In the genomic region with DNA sequence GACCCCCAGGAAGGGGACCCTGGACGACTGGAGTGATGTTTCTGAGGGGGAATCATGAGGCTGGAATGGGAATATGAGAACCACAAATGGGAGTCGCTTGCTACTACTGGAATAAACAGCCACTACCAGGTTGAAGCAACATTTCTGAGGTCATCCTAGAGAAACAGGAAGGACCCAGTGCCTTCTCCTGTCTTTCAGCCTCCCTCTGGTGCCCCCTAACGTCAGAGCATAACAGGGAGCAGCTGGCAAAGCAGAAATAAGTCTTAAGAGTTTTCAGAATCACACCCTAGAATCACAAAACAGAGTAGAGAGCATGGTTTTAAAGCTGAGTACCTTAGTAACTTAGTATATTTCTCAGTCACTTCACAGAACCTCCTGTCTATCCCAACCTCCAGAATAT, we compare ENCODE assay signal across 8 cellular contexts.
DNase-seq lines count a peak whose midpoint lies in the region; ATAC-seq, FAIRE-seq and TF ChIP-seq lines count a peak whose summit lies in the region.

No MANE protein-coding gene starts in this region.

- peak; percentile 79 for ATAC-seq in HG02610 (IDR thresholded peaks at IDR 0.05; ENCODE audit: unreplicated experiment)

- H3K4me3 ChIP-seq in endodermal cell (ENCODE audit: low read length) (no peak overlapping the region), small intestine (ENCODE audit: low read depth in 1 of 2, low read length in 2 of 2) (no peak overlapping the region)

- H3K36me3 ChIP-seq in endodermal cell (ENCODE audit: control insufficient read depth, insufficient read depth, low read length) = no peaks in the 10 kb centered on the region
- H3K36me3 ChIP-seq in small intestine (ENCODE audit: control insufficient read depth in 2 of 2, insufficient read depth in 2 of 2, low read length in 2 of 2) = no peaks in the 10 kb centered on the region

- H3K27ac ChIP-seq in endodermal cell (ENCODE audit: low read depth, low read length) = no peak overlapping the region
- no peak overlapping the region for H3K27ac ChIP-seq in small intestine (ENCODE audit: low read depth in 1 of 2, low read length in 1 of 2)

- WGBS in endodermal cell (ENCODE audit: insufficient coverage in 1 of 2, insufficient read length in 1 of 2), 2 experiments = 0 to 5% methylated on average over 1 to 3 of the region's 3 CpGs
- WGBS in small intestine, 3 donors = 0 to 4% (median 2%) methylated on average over 3 of the region's 3 CpGs

- H3K4me1 Mint-ChIP-seq in endodermal cell = peaks cover 4% of the 10 kb centered on the region

- no peaks in the 10 kb centered on the region for H3K36me3 Mint-ChIP-seq in endodermal cell (ENCODE audit: low read depth)

- TF ChIP-seq CTCF in GM10266 (IDR thresholded peaks at IDR 0.05; ENCODE audit: control insufficient read depth, insufficient read depth, low read depth, missing control alignments) (peak; percentile 57), endodermal cell (conservative IDR thresholded peaks at IDR 0.05) (peak; percentile 91)

- DNase-seq in A172 (ENCODE audit: low spot score) (peak; percentile 60), GM10266 (ENCODE audit: extremely low spot score) (peak; percentile 15), NCI-H526 treated with DMSO at 0.1 percent for 48 hours (lab: John Stamatoyannopoulos, UW) (peak; percentile 6), endodermal cell (peak; percentile 94), small intestine (peak; percentile 63), NCI-H2107 treated with DMSO at 0.1 percent for 48 hours (lab: John Stamatoyannopoulos, UW; ENCODE audit: unreplicated experiment) (no peak), NCI-H2029 treated with DMSO at 0.1 percent for 48 hours (lab: John Stamatoyannopoulos, UW) (no peak)

- H3K9ac ChIP-seq in endodermal cell (ENCODE audit: extremely low read depth, low read length, poor library complexity, severe bottlenecking) = no peak overlapping the region

- H3K9me3 ChIP-seq in endodermal cell (ENCODE audit: control insufficient read depth, low read length) = no peaks in the 10 kb centered on the region
- no peaks in the 10 kb centered on the region for H3K9me3 ChIP-seq in small intestine (ENCODE audit: control insufficient read depth, low read depth)

- H3K9me3 Mint-ChIP-seq in endodermal cell = no peaks in the 10 kb centered on the region

- no peak overlapping the region for H3K4me3 Mint-ChIP-seq in endodermal cell

- H3K27me3 ChIP-seq in endodermal cell (ENCODE audit: control insufficient read depth, insufficient read depth, low read length, poor library complexity, severe bottlenecking) (peaks cover 32% of the 10 kb centered on the region), small intestine (ENCODE audit: control insufficient read depth in 2 of 2, insufficient read depth in 2 of 2, low read length in 2 of 2) (no peaks in the 10 kb centered on the region)

- no peak overlapping the region for H3K27ac Mint-ChIP-seq in endodermal cell

- H3K27me3 Mint-ChIP-seq in endodermal cell (ENCODE audit: insufficient read depth) = peaks cover 6% of the 10 kb centered on the region

- FAIRE-seq in small intestine (lab: Jason Lieb, UNC) = no peak

- H3K4me1 ChIP-seq in endodermal cell (ENCODE audit: control insufficient read depth, insufficient read depth, low read length) (no peaks in the 10 kb centered on the region), small intestine (ENCODE audit: control insufficient read depth in 2 of 2, insufficient read depth in 1 of 2, low read depth in 1 of 2, low read length in 1 of 2) (no peaks in the 10 kb centered on the region)

Comparison
In these comparisons a context has a peak if more than half of its experiments do, and no peak if none do; other contexts are left out.
1. DNase-seq: peak in A172 (single experiment), GM10266 (single experiment), NCI-H526 treated with DMSO at 0.1 percent for 48 hours (single experiment), endodermal cell (single experiment) and small intestine (single experiment); none in NCI-H2107 treated with DMSO at 0.1 percent for 48 hours (single experiment) and NCI-H2029 treated with DMSO at 0.1 percent for 48 hours (single experiment).